ENCODE assay signal across 1 cellular context in the genomic region with DNA sequence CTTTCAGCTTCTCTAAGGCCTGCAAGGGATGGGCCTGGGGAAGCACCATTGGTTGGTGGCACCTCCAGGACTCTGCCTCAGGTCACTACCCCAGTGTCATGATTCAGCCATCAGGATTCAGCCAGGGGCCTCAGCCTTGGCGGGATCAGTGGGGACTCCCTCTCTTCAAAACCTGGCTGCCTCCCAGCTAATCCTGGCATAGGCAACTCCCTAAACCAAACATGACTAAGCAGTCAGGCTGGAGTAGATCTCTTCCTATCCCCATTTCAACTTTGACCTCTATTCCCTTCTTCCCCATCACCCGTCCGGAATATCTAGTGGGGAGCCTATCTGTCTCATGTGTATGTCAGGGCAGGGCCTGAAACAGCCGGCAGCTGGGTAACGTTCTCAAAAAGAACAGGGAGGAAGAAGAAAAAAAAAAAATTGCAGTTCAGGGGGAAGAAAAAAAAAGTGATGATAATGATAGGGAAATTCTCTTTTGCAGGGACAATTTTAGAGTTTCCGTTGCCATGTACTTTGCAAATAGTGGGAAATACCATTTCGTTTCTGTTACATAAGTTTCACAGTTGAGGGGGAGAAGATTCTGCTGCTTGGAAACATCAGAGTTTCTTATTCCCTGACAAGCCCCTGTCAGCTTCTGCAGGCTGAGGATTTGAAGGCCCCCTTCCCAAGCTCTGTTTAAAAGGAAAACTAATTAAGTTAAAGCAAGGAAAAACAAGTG.
TF ChIP-seq lines count a peak whose summit lies in the region.

No MANE protein-coding gene starts in this region.

TF ChIP-seq in K562, 482 proteins besides CTCF, POLR2A, EP300 and RAD21 (continued from another document):
- TF ChIP-seq JUND (IDR thresholded peaks at IDR 0.05; ENCODE audit: borderline replicate concordance, low read depth, low read length) (peak; percentile 43; the same call in 1 of the 2 replicates), JUND (tag; IDR thresholded peaks at IDR 0.05; ENCODE audit: borderline replicate concordance, low read depth, low read length) (peak; percentile 34; the same call in 1 of the 3 replicates), C11orf30 (IDR thresholded peaks at IDR 0.05; ENCODE audit: low read depth) (peak; percentile 67; the same call in 1 of the 2 replicates), NFE2 (IDR thresholded peaks at IDR 0.05; ENCODE audit: low read depth) (peak; percentile 76), ARID1B (IDR thresholded peaks at IDR 0.05) (peak; percentile 39; the same call in 1 of the 2 replicates), ZNF282 (CRISPR knock-in tag; IDR thresholded peaks at IDR 0.05) (no peak), CXXC5 (CRISPR knock-in tag; IDR thresholded peaks at IDR 0.05) (0 out of 2 replicates have a peak, but pooled peaks have one; percentile 14), STAG1 (CRISPR knock-in tag; IDR thresholded peaks at IDR 0.05; ENCODE audit: borderline replicate concordance) (no peak), MTA3 (IDR thresholded peaks at IDR 0.05; ENCODE audit: borderline replicate concordance) (no peak; the same call in 1 of the 2 replicates), RBBP5 (IDR thresholded peaks at IDR 0.05; ENCODE audit: borderline replicate concordance, insufficient read depth, low read length, poor library complexity, severe bottlenecking) (peak; percentile 53), SMAD4 (CRISPR knock-in tag; conservative IDR thresholded peaks at IDR 0.05) (peak; percentile 57; the same call in 1 of the 2 replicates), SMARCE1 (IDR thresholded peaks at IDR 0.05) (peak; percentile 60; the same call in 1 of the 2 replicates), NR2C2 (CRISPR knock-in tag; IDR thresholded peaks at IDR 0.05) (0 out of 2 replicates have a peak, but pooled peaks have one; percentile 29), NR2C2 (tag; IDR thresholded peaks at IDR 0.05) (peak; percentile 92)
- TF ChIP-seq, protein P1, sequence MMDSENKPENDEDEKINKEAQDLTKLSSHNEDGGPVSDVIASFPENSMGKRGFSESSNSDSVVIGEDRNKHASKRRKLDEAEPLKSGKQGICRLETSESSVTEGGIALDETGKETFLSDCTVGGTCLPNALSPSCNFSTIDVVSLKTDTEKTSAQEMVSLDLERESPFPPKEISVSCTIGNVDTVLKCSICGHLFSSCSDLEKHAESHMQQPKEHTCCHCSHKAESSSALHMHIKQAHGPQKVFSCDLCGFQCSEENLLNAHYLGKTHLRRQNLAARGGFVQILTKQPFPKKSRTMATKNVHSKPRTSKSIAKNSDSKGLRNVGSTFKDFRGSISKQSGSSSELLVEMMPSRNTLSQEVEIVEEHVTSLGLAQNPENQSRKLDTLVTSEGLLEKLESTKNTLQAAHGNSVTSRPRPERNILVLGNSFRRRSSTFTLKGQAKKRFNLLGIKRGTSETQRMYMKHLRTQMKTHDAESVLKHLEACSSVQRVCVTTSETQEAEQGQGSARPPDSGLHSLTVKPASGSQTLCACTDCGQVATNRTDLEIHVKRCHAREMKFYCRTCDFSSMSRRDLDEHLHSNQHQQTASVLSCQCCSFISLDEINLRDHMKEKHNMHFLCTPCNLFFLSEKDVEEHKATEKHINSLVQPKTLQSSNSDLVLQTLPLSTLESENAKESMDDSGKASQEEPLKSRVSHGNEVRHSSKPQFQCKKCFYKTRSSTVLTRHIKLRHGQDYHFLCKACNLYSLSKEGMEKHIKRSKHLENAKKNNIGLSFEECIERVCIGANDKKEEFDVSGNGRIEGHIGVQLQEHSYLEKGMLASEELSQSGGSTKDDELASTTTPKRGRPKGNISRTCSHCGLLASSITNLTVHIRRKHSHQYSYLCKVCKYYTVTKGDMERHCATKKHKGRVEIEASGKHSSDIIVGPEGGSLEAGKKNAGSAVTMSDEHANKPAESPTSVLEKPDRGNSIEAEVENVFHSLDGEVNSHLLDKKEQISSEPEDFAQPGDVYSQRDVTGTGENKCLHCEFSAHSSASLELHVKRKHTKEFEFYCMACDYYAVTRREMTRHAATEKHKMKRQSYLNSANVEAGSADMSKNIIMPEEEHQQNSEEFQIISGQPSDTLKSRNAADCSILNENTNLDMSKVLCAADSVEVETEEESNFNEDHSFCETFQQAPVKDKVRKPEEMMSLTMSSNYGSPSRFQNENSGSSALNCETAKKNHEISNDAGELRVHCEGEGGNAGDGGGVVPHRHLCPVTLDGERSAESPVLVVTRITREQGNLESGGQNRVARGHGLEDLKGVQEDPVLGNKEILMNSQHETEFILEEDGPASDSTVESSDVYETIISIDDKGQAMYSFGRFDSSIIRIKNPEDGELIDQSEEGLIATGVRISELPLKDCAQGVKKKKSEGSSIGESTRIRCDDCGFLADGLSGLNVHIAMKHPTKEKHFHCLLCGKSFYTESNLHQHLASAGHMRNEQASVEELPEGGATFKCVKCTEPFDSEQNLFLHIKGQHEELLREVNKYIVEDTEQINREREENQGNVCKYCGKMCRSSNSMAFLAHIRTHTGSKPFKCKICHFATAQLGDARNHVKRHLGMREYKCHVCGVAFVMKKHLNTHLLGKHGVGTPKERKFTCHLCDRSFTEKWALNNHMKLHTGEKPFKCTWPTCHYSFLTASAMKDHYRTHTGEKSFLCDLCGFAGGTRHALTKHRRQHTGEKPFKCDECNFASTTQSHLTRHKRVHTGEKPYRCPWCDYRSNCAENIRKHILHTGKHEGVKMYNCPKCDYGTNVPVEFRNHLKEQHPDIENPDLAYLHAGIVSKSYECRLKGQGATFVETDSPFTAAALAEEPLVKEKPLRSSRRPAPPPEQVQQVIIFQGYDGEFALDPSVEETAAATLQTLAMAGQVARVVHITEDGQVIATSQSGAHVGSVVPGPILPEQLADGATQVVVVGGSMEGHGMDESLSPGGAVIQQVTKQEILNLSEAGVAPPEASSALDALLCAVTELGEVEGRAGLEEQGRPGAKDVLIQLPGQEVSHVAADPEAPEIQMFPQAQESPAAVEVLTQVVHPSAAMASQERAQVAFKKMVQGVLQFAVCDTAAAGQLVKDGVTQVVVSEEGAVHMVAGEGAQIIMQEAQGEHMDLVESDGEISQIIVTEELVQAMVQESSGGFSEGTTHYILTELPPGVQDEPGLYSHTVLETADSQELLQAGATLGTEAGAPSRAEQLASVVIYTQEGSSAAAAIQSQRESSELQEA (IDR thresholded peaks at IDR 0.05; ENCODE audit: low read depth): no peak
- TF ChIP-seq, protein P2, sequence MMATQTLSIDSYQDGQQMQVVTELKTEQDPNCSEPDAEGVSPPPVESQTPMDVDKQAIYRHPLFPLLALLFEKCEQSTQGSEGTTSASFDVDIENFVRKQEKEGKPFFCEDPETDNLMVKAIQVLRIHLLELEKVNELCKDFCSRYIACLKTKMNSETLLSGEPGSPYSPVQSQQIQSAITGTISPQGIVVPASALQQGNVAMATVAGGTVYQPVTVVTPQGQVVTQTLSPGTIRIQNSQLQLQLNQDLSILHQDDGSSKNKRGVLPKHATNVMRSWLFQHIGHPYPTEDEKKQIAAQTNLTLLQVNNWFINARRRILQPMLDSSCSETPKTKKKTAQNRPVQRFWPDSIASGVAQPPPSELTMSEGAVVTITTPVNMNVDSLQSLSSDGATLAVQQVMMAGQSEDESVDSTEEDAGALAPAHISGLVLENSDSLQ (IDR thresholded peaks at IDR 0.05): no peak
- TF ChIP-seq, protein P3, sequence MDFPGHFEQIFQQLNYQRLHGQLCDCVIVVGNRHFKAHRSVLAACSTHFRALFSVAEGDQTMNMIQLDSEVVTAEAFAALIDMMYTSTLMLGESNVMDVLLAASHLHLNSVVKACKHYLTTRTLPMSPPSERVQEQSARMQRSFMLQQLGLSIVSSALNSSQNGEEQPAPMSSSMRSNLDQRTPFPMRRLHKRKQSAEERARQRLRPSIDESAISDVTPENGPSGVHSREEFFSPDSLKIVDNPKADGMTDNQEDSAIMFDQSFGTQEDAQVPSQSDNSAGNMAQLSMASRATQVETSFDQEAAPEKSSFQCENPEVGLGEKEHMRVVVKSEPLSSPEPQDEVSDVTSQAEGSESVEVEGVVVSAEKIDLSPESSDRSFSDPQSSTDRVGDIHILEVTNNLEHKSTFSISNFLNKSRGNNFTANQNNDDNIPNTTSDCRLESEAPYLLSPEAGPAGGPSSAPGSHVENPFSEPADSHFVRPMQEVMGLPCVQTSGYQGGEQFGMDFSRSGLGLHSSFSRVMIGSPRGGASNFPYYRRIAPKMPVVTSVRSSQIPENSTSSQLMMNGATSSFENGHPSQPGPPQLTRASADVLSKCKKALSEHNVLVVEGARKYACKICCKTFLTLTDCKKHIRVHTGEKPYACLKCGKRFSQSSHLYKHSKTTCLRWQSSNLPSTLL (IDR thresholded peaks at IDR 0.05): no peak
